1 cellular context compared by ENCODE assay signal in genomic region chr16:54180421-54181359, GRCh38.
TF ChIP-seq lines count a peak whose summit lies in the region.

No MANE protein-coding gene starts in this region.

TF ChIP-seq in HepG2, 621 proteins besides CTCF, POLR2A, EP300 and RAD21 (continued from another document):
- peak; percentile 48 for TF ChIP-seq ZBTB25 (CRISPR knock-in tag; IDR thresholded peaks at IDR 0.05)
- TF ChIP-seq RNF2 (conservative IDR thresholded peaks at IDR 0.05; ENCODE audit: low read depth), result no peak
- no peak; the same call in 1 of the 2 replicates for TF ChIP-seq KAT7 (CRISPR knock-in tag; IDR thresholded peaks at IDR 0.05; ENCODE audit: borderline replicate concordance)
- no peak for TF ChIP-seq HOXA9 (CRISPR knock-in tag; IDR thresholded peaks at IDR 0.05; ENCODE audit: borderline replicate concordance)
- no peak for TF ChIP-seq ZNF510 (CRISPR knock-in tag; IDR thresholded peaks at IDR 0.05; ENCODE audit: low read depth)
- TF ChIP-seq KDM2A (CRISPR knock-in tag; IDR thresholded peaks at IDR 0.05; ENCODE audit: borderline replicate concordance, low read depth), result no peak
- no peak for TF ChIP-seq MXD4 (CRISPR knock-in tag; IDR thresholded peaks at IDR 0.05)
- TF ChIP-seq SALL1 (CRISPR knock-in tag; IDR thresholded peaks at IDR 0.05), result no peak; the same call in 1 of the 2 replicates
- no peak for TF ChIP-seq PLRG1 (conservative IDR thresholded peaks at IDR 0.05)
- no peak for TF ChIP-seq MYPOP (CRISPR knock-in tag; IDR thresholded peaks at IDR 0.05)
- TF ChIP-seq ZBTB37 (CRISPR knock-in tag; IDR thresholded peaks at IDR 0.05), result no peak
- no peak for TF ChIP-seq DBP (CRISPR knock-in tag; IDR thresholded peaks at IDR 0.05; ENCODE audit: not compliant biosample characterization)
- no peak for TF ChIP-seq CBX2 (IDR thresholded peaks at IDR 0.05; ENCODE audit: low read depth, low read length)
- no peak for TF ChIP-seq CBX2 (CRISPR knock-in tag; IDR thresholded peaks at IDR 0.05; ENCODE audit: low read depth)
- TF ChIP-seq HIVEP1 (CRISPR knock-in tag; IDR thresholded peaks at IDR 0.05), result no peak
- TF ChIP-seq FUBP1 (CRISPR knock-in tag; IDR thresholded peaks at IDR 0.05; ENCODE audit: borderline replicate concordance), result no peak
- TF ChIP-seq ZNF326 (CRISPR knock-in tag; IDR thresholded peaks at IDR 0.05; ENCODE audit: borderline replicate concordance), result no peak
